8 cellular contexts compared by ENCODE assay signal in the genomic region with DNA sequence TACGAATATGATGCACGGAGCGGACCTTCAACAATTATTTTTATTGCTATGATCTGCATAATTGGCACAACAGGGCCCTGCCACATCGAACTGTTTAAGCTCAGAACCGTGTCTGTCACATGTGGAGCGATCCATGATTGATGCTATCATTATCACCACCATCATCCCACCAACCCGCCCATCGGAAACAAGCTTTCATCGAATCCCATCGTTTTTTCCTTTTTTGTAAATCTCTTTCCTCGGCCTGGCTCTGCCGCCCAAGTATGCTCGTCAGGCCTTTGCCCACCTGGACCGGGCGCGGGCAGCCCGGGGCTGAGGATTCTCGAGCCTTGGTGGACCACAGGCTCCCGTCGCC. TPM values are rescaled to one million over a fixed set of nuclear protein-coding genes. Genes with fewer than 3 reads are reported as not detected.
DNase-seq lines count a peak whose midpoint lies in the region; ATAC-seq, FAIRE-seq and TF ChIP-seq lines count a peak whose summit lies in the region.

No MANE protein-coding gene starts in this region.

- H3K27ac ChIP-seq in keratinocyte (ENCODE audit: control insufficient read depth, insufficient read depth, low read length) (no peak overlapping the region), upper lobe of left lung (peak overlapping the region in 1 of 4 donors; percentile 94)

- TF ChIP-seq CTCF in WI38 (IDR thresholded peaks at IDR 0.05; ENCODE audit: low read depth, low read length) (no peak), keratinocyte (optimal IDR thresholded peaks at IDR 0.05 in 1 of 3, IDR thresholded peaks at IDR 0.05 in 1 of 3, conservative IDR thresholded peaks at IDR 0.05 in 1 of 3; ENCODE audit: extremely low read depth in 1 of 3, insufficient read depth in 2 of 3, low read length in 3 of 3) (no peak), upper lobe of left lung (IDR thresholded peaks at IDR 0.05) (no peak)

- H3K27me3 ChIP-seq in keratinocyte (ENCODE audit: control insufficient read depth, extremely low read depth, insufficient read depth, low read length) (no peaks in the 10 kb centered on the region), upper lobe of left lung (no peaks in the 10 kb centered on the region)

- no peak for TF ChIP-seq EP300 in upper lobe of left lung (IDR thresholded peaks at IDR 0.05)

- no peak for FAIRE-seq in keratinocyte (lab: Jason Lieb, UNC)

- H3K9me3 ChIP-seq in keratinocyte (ENCODE audit: control insufficient read depth, low read depth, low read length) (no peaks in the 10 kb centered on the region), upper lobe of left lung (no peaks in the 10 kb centered on the region)

- no peak for ATAC-seq in upper lobe of left lung (ENCODE audit: low FRiP score in 2 of 2)
- ATAC-seq in HG03159 (IDR thresholded peaks at IDR 0.05; ENCODE audit: unreplicated experiment), result no peak

- CTCF ChIA-PET in activated naive CD4-positive, alpha-beta T cell treated with anti-CD3 and anti-CD28 coated beads, Interleukin-2, amount 10 ng/mL, durations not matched to agents 7 days and 5 days (lab: Charles Lee), result interaction anchor here (1.3 to 3.3 kb wide), 3 partner anchors 49 to 107 kb away, joined by 5 to 12 read pairs (median 6); no protein-coding TSS in a partner anchor

- H3K4me2 ChIP-seq in keratinocyte (ENCODE audit: control insufficient read depth, extremely low read depth, insufficient read depth, low read depth, low read length), result peak overlapping the region; percentile 77

- peak overlapping the region; percentile 92 for H3K27ac Mint-ChIP-seq in activated naive CD4-positive, alpha-beta T cell treated with anti-CD3 and anti-CD28 coated beads, Interleukin-2, amount 10 ng/mL, durations not matched to agents 7 days and 5 days

- H3K4me1 ChIP-seq in keratinocyte (ENCODE audit: control insufficient read depth, extremely low read depth, insufficient read depth, low read length), result peaks cover 9% of the 10 kb centered on the region
- peaks cover 11 to 17% (median 15%) of the 10 kb centered on the region in 4 donors for H3K4me1 ChIP-seq in upper lobe of left lung

- no peaks in the 10 kb centered on the region for H4K20me1 ChIP-seq in keratinocyte (ENCODE audit: control insufficient read depth, extremely low read depth, insufficient read depth, low read length)

- WGBS in upper lobe of left lung, 2 donors, result 11 to 12% methylated on average over 17 to 20 of the region's 20 CpGs

- H3K9me1 ChIP-seq in keratinocyte (ENCODE audit: control insufficient read depth, extremely low read depth, insufficient read depth, low read length), result no peaks in the 10 kb centered on the region

- no peak for TF ChIP-seq POLR2A in upper lobe of left lung (IDR thresholded peaks at IDR 0.05)

- H3K36me3 Mint-ChIP-seq in activated naive CD4-positive, alpha-beta T cell treated with anti-CD3 and anti-CD28 coated beads, Interleukin-2, amount 10 ng/mL, durations not matched to agents 7 days and 5 days, result peaks cover 17% of the 10 kb centered on the region

- no peak for DNase-seq in activated naive CD4-positive, alpha-beta T cell treated with anti-CD3 and anti-CD28 coated beads, Interleukin-2, amount 10 ng/mL, durations not matched to agents 7 days and 5 days
- DNase-seq in activated naive CD4-positive, alpha-beta T cell (lab: John Stamatoyannopoulos, UW), result no peak
- DNase-seq in keratinocyte (ENCODE audit: low read depth, low spot score) (no peak), upper lobe of left lung (no peak), OCI-M2 (lab: John Stamatoyannopoulos, UW; ENCODE audit: unreplicated experiment) (no peak), cerebellar cortex (ENCODE audit: low spot score) (no peak)

- H3K4me3 ChIP-seq in WI38 (ENCODE audit: low read depth, low read length) (peak overlapping the region; percentile 60), keratinocyte (ENCODE audit: control insufficient read depth in 2 of 3, extremely low read depth in 1 of 3, insufficient read depth in 2 of 3, low read depth in 1 of 3, low read length in 3 of 3) (peak overlapping the region; percentile 32 to 59 (median 47)), upper lobe of left lung (peak overlapping the region; percentile 35 to 86 (median 84))

- H3K4me3 Mint-ChIP-seq in activated naive CD4-positive, alpha-beta T cell treated with anti-CD3 and anti-CD28 coated beads, Interleukin-2, amount 10 ng/mL, durations not matched to agents 7 days and 5 days, result peak overlapping the region; percentile 95

- peaks cover 19% of the 10 kb centered on the region for H3K79me2 ChIP-seq in keratinocyte (ENCODE audit: control insufficient read depth, insufficient read depth, low read length)

- H3K4me1 Mint-ChIP-seq in activated naive CD4-positive, alpha-beta T cell treated with anti-CD3 and anti-CD28 coated beads, Interleukin-2, amount 10 ng/mL, durations not matched to agents 7 days and 5 days, result peaks cover 27% of the 10 kb centered on the region

- H3K36me3 ChIP-seq in keratinocyte (ENCODE audit: control insufficient read depth in 2 of 2, extremely low read depth in 1 of 2, insufficient read depth in 2 of 2, low read length in 2 of 2) (peaks cover 9 to 16% of the 10 kb centered on the region in 2 experiments), upper lobe of left lung (peaks cover 15 to 26% (median 24%) of the 10 kb centered on the region in 4 donors)

- dilution Hi-C loops in keratinocyte (cut with MboI; ENCODE audit: extremely low pct_ligation_motif_present, low sequenced_read_pairs), result no loop called here

- peak overlapping the region; percentile 71 for H2AFZ ChIP-seq in keratinocyte (ENCODE audit: control insufficient read depth, low read length)

- H3K9me3 Mint-ChIP-seq in activated naive CD4-positive, alpha-beta T cell treated with anti-CD3 and anti-CD28 coated beads, Interleukin-2, amount 10 ng/mL, durations not matched to agents 7 days and 5 days, result no peaks in the 10 kb centered on the region

- H3K9ac ChIP-seq in keratinocyte (ENCODE audit: control insufficient read depth, extremely low read depth, insufficient read depth, low read length), result no peak overlapping the region

- peaks cover 5% of the 10 kb centered on the region for H3K27me3 Mint-ChIP-seq in activated naive CD4-positive, alpha-beta T cell treated with anti-CD3 and anti-CD28 coated beads, Interleukin-2, amount 10 ng/mL, durations not matched to agents 7 days and 5 days

RNA-seq across cellular contexts. Expression of gene DCAF15, which starts 0.5 kb away (rescaled TPM):
- 15.1 to 22.2 TPM (median 18.7 TPM) in 3 replicates for polyA plus RNA-seq in keratinocyte
- polyA plus RNA-seq in keratinocyte (2011; ENCODE audit: low read depth), result 7.4 TPM
- 5.6 and 12.1 TPM in 2 replicates for polyA plus RNA-seq in keratinocyte (2011; cell fraction: cytosol; rRNA removed)
- polyA plus RNA-seq in keratinocyte (2011; cell fraction: nucleus; rRNA removed), result 41.5 and 54.4 TPM in 2 replicates
- polyA plus RNA-seq in keratinocyte (2012; ENCODE audit: low replicate concordance), result 18.5 and 20.1 TPM in 2 replicates
- 18.4 to 36.6 TPM (median 22.3 TPM) in 3 replicates for polyA minus RNA-seq in keratinocyte
- polyA minus RNA-seq in keratinocyte (2011; cell fraction: cytosol; rRNA and poly(A)+ RNA removed), result 8.8 TPM
- polyA minus RNA-seq in keratinocyte (2011; cell fraction: nucleus; rRNA and poly(A)+ RNA removed), result 13.2 and 17.0 TPM in 2 replicates
- total RNA-seq in upper lobe of left lung, result 10 to 100 TPM; 20.5 to 51.3 (median 39.0) TPM

RNA-seq across cellular contexts. Expression of gene PODNL1, which starts 13.6 kb away (rescaled TPM):
- polyA plus RNA-seq in keratinocyte, result 1.0 to 2.1 TPM (median 1.5 TPM) in 3 replicates
- 1.7 TPM for polyA plus RNA-seq in keratinocyte (2011; ENCODE audit: low read depth)
- 1.9 and 3.1 TPM in 2 replicates for polyA plus RNA-seq in keratinocyte (2011; cell fraction: cytosol; rRNA removed)
- polyA plus RNA-seq in keratinocyte (2011; cell fraction: nucleus; rRNA removed), result 3.1 and 4.3 TPM in 2 replicates
- 2.2 and 3.9 TPM in 2 replicates for polyA plus RNA-seq in keratinocyte (2012; ENCODE audit: low replicate concordance)
- 0.45 to 2.1 TPM (median 0.85 TPM) in 3 replicates for polyA minus RNA-seq in keratinocyte
- 4.0 TPM for polyA minus RNA-seq in keratinocyte (2011; cell fraction: cytosol; rRNA and poly(A)+ RNA removed)
- 1.5 and 2.0 TPM in 2 replicates for polyA minus RNA-seq in keratinocyte (2011; cell fraction: nucleus; rRNA and poly(A)+ RNA removed)
- total RNA-seq in upper lobe of left lung, result 1 to 10 TPM; 1.5 to 4.3 (median 2.5) TPM

RNA-seq across cellular contexts. Expression of gene CC2D1A, which starts 45.8 kb away (rescaled TPM):
- 11.2 to 15.6 TPM (median 14.7 TPM) in 3 replicates for polyA plus RNA-seq in keratinocyte
- polyA plus RNA-seq in keratinocyte (2011; ENCODE audit: low read depth), result 33.3 TPM
- 6.7 and 13.2 TPM in 2 replicates for polyA plus RNA-seq in keratinocyte (2011; cell fraction: cytosol; rRNA removed)
- polyA plus RNA-seq in keratinocyte (2011; cell fraction: nucleus; rRNA removed), result 36.5 and 49.5 TPM in 2 replicates
- 18.5 and 22.1 TPM in 2 replicates for polyA plus RNA-seq in keratinocyte (2012; ENCODE audit: low replicate concordance)
- polyA minus RNA-seq in keratinocyte, result 13.6 to 45.7 TPM (median 15.7 TPM) in 3 replicates
- 17.5 TPM for polyA minus RNA-seq in keratinocyte (2011; cell fraction: cytosol; rRNA and poly(A)+ RNA removed)
- polyA minus RNA-seq in keratinocyte (2011; cell fraction: nucleus; rRNA and poly(A)+ RNA removed), result 16.7 and 18.5 TPM in 2 replicates
- total RNA-seq in upper lobe of left lung, result 10 to 100 TPM; 30.4 to 95.3 (median 35.3) TPM

RNA-seq across cellular contexts. Expression of gene BRME1, which starts 45.9 kb away (rescaled TPM):
- polyA plus RNA-seq in keratinocyte, result 0.22 to 0.57 TPM (median 0.26 TPM) in 3 replicates
- not detected for polyA plus RNA-seq in keratinocyte (2011; ENCODE audit: low read depth)
- polyA plus RNA-seq in keratinocyte (2011; cell fraction: cytosol; rRNA removed), result 0.17 and 0.30 TPM in 2 replicates
- 0.43 and 0.61 TPM in 2 replicates for polyA plus RNA-seq in keratinocyte (2011; cell fraction: nucleus; rRNA removed)
- 0.44 and 0.71 TPM in 2 replicates for polyA plus RNA-seq in keratinocyte (2012; ENCODE audit: low replicate concordance)
- polyA minus RNA-seq in keratinocyte, result 0.38 to 0.56 TPM in 2 of 3 replicates, not detected in the other
- 1.5 TPM for polyA minus RNA-seq in keratinocyte (2011; cell fraction: cytosol; rRNA and poly(A)+ RNA removed)
- polyA minus RNA-seq in keratinocyte (2011; cell fraction: nucleus; rRNA and poly(A)+ RNA removed), result not detected in 2 replicates
- 1 to 10 TPM in 5 of 6 donors, under 1 TPM in 1; 0.46 to 4.4 (median 2.1) TPM for total RNA-seq in upper lobe of left lung

RNA-seq across cellular contexts. Expression of gene RFX1, which starts 54.3 kb away (rescaled TPM):
- 0.45 to 0.97 TPM (median 0.48 TPM) in 3 replicates for polyA plus RNA-seq in keratinocyte
- polyA plus RNA-seq in keratinocyte (2011; ENCODE audit: low read depth), result 3.7 TPM
- 0.44 and 1.0 TPM in 2 replicates for polyA plus RNA-seq in keratinocyte (2011; cell fraction: cytosol; rRNA removed)
- polyA plus RNA-seq in keratinocyte (2011; cell fraction: nucleus; rRNA removed), result 3.0 and 3.7 TPM in 2 replicates
- polyA plus RNA-seq in keratinocyte (2012; ENCODE audit: low replicate concordance), result 4.0 and 4.3 TPM in 2 replicates
- 0.42 to 6.6 TPM (median 0.76 TPM) in 3 replicates for polyA minus RNA-seq in keratinocyte
- polyA minus RNA-seq in keratinocyte (2011; cell fraction: cytosol; rRNA and poly(A)+ RNA removed), result 4.2 TPM
- polyA minus RNA-seq in keratinocyte (2011; cell fraction: nucleus; rRNA and poly(A)+ RNA removed), result 3.4 and 9.2 TPM in 2 replicates
- 10 to 100 TPM in 5 of 6 donors, 1 to 10 TPM in 1; 6.0 to 22.3 (median 15.5) TPM for total RNA-seq in upper lobe of left lung
